Comparison of ENCODE assay signal across 20 cellular contexts in the genomic region with DNA sequence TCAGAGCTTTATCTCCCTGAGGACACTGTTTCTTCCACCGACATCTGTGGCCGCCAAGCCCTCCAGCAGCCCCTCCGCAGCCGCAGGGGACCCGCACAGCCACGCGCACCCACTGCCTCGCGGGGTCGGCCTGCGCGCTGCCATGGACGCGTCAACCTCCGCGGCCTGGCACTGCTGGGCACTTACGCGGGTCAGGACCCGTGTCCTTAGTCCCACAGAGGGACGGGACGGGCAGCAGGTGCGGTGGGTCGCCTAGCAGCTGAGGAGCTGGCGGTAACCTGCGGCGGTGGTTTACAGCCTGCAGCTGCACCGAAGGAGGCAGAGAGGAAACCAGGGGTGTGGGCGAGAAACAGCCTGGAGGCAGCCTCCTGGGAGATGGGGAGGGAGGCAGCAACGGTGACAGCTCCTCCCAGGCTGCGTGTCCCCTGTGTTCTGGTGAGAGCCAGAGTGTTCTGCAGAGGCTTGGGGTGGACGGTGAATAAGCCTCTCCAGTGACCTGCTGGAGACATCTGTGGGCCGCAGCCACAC.
DNase-seq lines count a peak whose midpoint lies in the region; ATAC-seq, FAIRE-seq and TF ChIP-seq lines count a peak whose summit lies in the region.
"Had no signal": no experiment of that assay in that cellular context is flagged by ENCODE, and none has a peak within 500 bp of the region (broad histone marks: within the 10 kb centered on the region; RNA-seq: fewer than 3 reads in every experiment).

No MANE protein-coding gene starts in this region.

- no peak for TF ChIP-seq RAD21 in H1 (IDR thresholded peaks at IDR 0.05 in 1 of 2, conservative IDR thresholded peaks at IDR 0.05 in 1 of 2; ENCODE audit: low read depth in 2 of 2, low read length in 2 of 2)

- peak overlapping the region in 1 of 10 donors; percentile 65 for H3K27ac Mint-ChIP-seq in naive thymus-derived CD8-positive, alpha-beta T cell
- no peak overlapping the region for H3K27ac Mint-ChIP-seq in HFFc6
- H3K27ac Mint-ChIP-seq: CD4-positive, alpha-beta T cell; H9 had no signal

- TF ChIP-seq EP300 in H1 (IDR thresholded peaks at IDR 0.05; ENCODE audit: borderline replicate concordance in 1 of 2, low read depth in 2 of 2, low read length in 2 of 2) = no peak

- CTCF ChIA-PET in H1 (lab: Charles Lee; ENCODE audit: partially characterized antibody) = no interaction called here

- no peak overlapping the region; the same call in 1 of the 2 replicates for H2BK15ac ChIP-seq in H1 (ENCODE audit: low read length)

- no peak overlapping the region for H4K5ac ChIP-seq in H1 (ENCODE audit: insufficient read length, low read depth, low read length)

- H3K9me3 Mint-ChIP-seq in naive thymus-derived CD8-positive, alpha-beta T cell = peaks cover 0 to 2% (median 0%) of the 10 kb centered on the region in 9 donors
- H3K9me3 Mint-ChIP-seq in HFFc6 = no peaks in the 10 kb centered on the region
- H3K9me3 Mint-ChIP-seq: CD4-positive, alpha-beta T cell; H9 had no signal

- H3K14ac ChIP-seq in H1 (ENCODE audit: insufficient read length) (no peak overlapping the region), trophoblast cell (ENCODE audit: low read length) (no peak overlapping the region)

- H3K9me3 ChIP-seq in H1 (ENCODE audit: insufficient read depth in 2 of 2, low read depth in 1 of 2, low read length in 1 of 2) (no peaks in the 10 kb centered on the region), trophoblast cell (ENCODE audit: insufficient read depth, low read depth, low read length) (peaks cover 2% of the 10 kb centered on the region)

- H3K4me1 ChIP-seq in H1 (replicated peaks in 1 of 4; ENCODE audit: control insufficient read depth in 3 of 4, insufficient read depth in 4 of 4, low read length in 3 of 4) (no peaks in the 10 kb centered on the region; a peak in 1 of 7 replicates), trophoblast cell (ENCODE audit: control insufficient read depth in 1 of 2, insufficient read depth in 2 of 2, low read length in 2 of 2) (no peaks in the 10 kb centered on the region)
- H3K4me1 ChIP-seq: BLaER1 treated with 17β-estradiol and CSF1 and Interleukin-3, amounts not matched to agents 10 nM and 100 nM had no signal

- no peaks in the 10 kb centered on the region for H3K36me3 Mint-ChIP-seq in naive thymus-derived CD8-positive, alpha-beta T cell
- H3K36me3 Mint-ChIP-seq in HFFc6 (ENCODE audit: low read depth) = no peaks in the 10 kb centered on the region

- no peak for TF ChIP-seq POLR2A in H1 (IDR thresholded peaks at IDR 0.05; ENCODE audit: control extremely low read depth in 1 of 2, low read depth in 2 of 2, low read length in 2 of 2)

- no peaks in the 10 kb centered on the region for H4K20me1 ChIP-seq in H1 (replicated peaks in 1 of 2; ENCODE audit: control insufficient read depth in 1 of 2, insufficient read depth in 2 of 2, low read length in 2 of 2)
- H4K20me1 ChIP-seq: BLaER1 treated with 17β-estradiol and CSF1 and Interleukin-3, amounts not matched to agents 10 nM and 100 nM had no signal

- H3K4ac ChIP-seq in H1 (replicated peaks; ENCODE audit: insufficient read length, low read depth, low read length) (no peak overlapping the region), trophoblast cell (ENCODE audit: low read depth, low read length) (no peak overlapping the region)

- H3K18ac ChIP-seq in H1 (ENCODE audit: extremely low read depth, low read length) (no peak overlapping the region), trophoblast cell (ENCODE audit: low read length) (no peak overlapping the region)

- H2BK12ac ChIP-seq in H1 (ENCODE audit: low read depth, low read length) (no peak overlapping the region), trophoblast cell (ENCODE audit: low read length) (no peak overlapping the region)

- no peak overlapping the region for H3K9ac ChIP-seq in H1 (replicated peaks in 1 of 4; ENCODE audit: extremely low read depth in 1 of 4, low read depth in 3 of 4, low read length in 3 of 4)
- H3K9ac ChIP-seq in trophoblast cell (ENCODE audit: low read length) = no peak overlapping the region
- H3K9ac ChIP-seq: BLaER1 treated with 17β-estradiol and CSF1 and Interleukin-3, amounts not matched to agents 10 nM and 100 nM had no signal

- TF ChIP-seq CTCF in H1 (IDR thresholded peaks at IDR 0.05; ENCODE audit: control extremely low read depth in 1 of 3, insufficient read depth in 1 of 3, low read depth in 1 of 3, low read length in 3 of 3) (no peak), HFFc6 (IDR thresholded peaks at IDR 0.05) (no peak), GM20000 (IDR thresholded peaks at IDR 0.05; ENCODE audit: extremely low read depth, missing control alignments) (no peak)

- no peak for ATAC-seq in naive thymus-derived CD8-positive, alpha-beta T cell
- ATAC-seq: HepG2 had no signal

- 91% methylated on average over 32 of the region's 32 CpGs; no CpG with 5 or more reads in 1 of the 2 experiments for WGBS in H1 (ENCODE audit: extremely low coverage in 1 of 2, insufficient coverage in 1 of 2, insufficient read length in 1 of 2, insufficient replicate concordance in 2 of 2, low coverage in 1 of 2, low lambda C conversion rate in 2 of 2, missing lambda C conversion rate in 1 of 2), 2 experiments
- no CpG with 5 or more reads among the region's 32 CpGs for WGBS in trophoblast cell (ENCODE audit: extremely low coverage, insufficient coverage, insufficient read length)

- H3K36me3 ChIP-seq in H1 (ENCODE audit: control insufficient read depth in 2 of 4, insufficient read depth in 4 of 4, low read length in 3 of 4) = no peaks in the 10 kb centered on the region
- no peaks in the 10 kb centered on the region for H3K36me3 ChIP-seq in trophoblast cell (ENCODE audit: control insufficient read depth in 1 of 2, insufficient read depth in 2 of 2, low read length in 2 of 2)
- H3K36me3 ChIP-seq: BLaER1 treated with 17β-estradiol and CSF1 and Interleukin-3, amounts not matched to agents 10 nM and 100 nM had no signal

- H3K23ac ChIP-seq in H1 (ENCODE audit: insufficient read length) = no peak overlapping the region
- no peak overlapping the region for H3K23ac ChIP-seq in trophoblast cell (ENCODE audit: low read length)

- peaks cover 0 to 3% (median 0%) of the 10 kb centered on the region in 5 donors for H3K27me3 Mint-ChIP-seq in naive thymus-derived CD8-positive, alpha-beta T cell
- peaks cover 1% of the 10 kb centered on the region for H3K27me3 Mint-ChIP-seq in HFFc6 (ENCODE audit: insufficient read depth)

- H2BK5ac ChIP-seq in H1 (ENCODE audit: low read depth, low read length) = no peak overlapping the region
- no peak overlapping the region for H2BK5ac ChIP-seq in trophoblast cell (ENCODE audit: low read depth, low read length, poor library complexity)

- DNase-seq in Daoy (ENCODE audit: low read depth) (peak; percentile 47), H1 (ENCODE audit: low read depth in 1 of 2, low spot score in 2 of 2) (no peak), trophoblast cell (no peak), HFFc6 (no peak), GM20000 (ENCODE audit: low spot score) (no peak), C1 segment of cervical spinal cord (lab: John Stamatoyannopoulos, UW) (no peak)
- peak; percentile 45 for DNase-seq in Jurkat, Clone E6-1 (ENCODE audit: low read depth, low spot score)
- no peak for DNase-seq in naive thymus-derived CD8-positive, alpha-beta T cell
- DNase-seq: ACHN; Calu3; CD4-positive, alpha-beta T cell; DMS79; EL; GDM1; H9 had no signal

- no peaks in the 10 kb centered on the region for H3K4me1 Mint-ChIP-seq in naive thymus-derived CD8-positive, alpha-beta T cell
- H3K4me1 Mint-ChIP-seq in HFFc6 (ENCODE audit: low read depth) = no peaks in the 10 kb centered on the region
- H3K4me1 Mint-ChIP-seq: H9 had no signal

- no peaks in the 10 kb centered on the region for H3K79me1 ChIP-seq in H1 (ENCODE audit: low read depth, low read length)
- H3K79me1 ChIP-seq in trophoblast cell (ENCODE audit: low read length) = no peaks in the 10 kb centered on the region

- H3K27me3 ChIP-seq in H1 (replicated peaks in 1 of 4; ENCODE audit: control insufficient read depth in 3 of 4, extremely low read depth in 1 of 4, insufficient read depth in 3 of 4, low read length in 3 of 4) (no peaks in the 10 kb centered on the region), trophoblast cell (ENCODE audit: insufficient read depth, low read length) (no peaks in the 10 kb centered on the region)
- H3K27me3 ChIP-seq: BLaER1 treated with 17β-estradiol and CSF1 and Interleukin-3, amounts not matched to agents 10 nM and 100 nM had no signal

- no peak overlapping the region for H2BK120ac ChIP-seq in H1 (replicated peaks; ENCODE audit: low read depth, low read length)
- H2BK120ac ChIP-seq in trophoblast cell (ENCODE audit: insufficient read depth, low read length, poor library complexity) = no peak overlapping the region

- H2AFZ ChIP-seq in H1 (ENCODE audit: low read length) (no peak overlapping the region; the same call in 1 of the 2 replicates), trophoblast cell (ENCODE audit: insufficient read depth, low read length, poor library complexity) (no peak overlapping the region)

- H2BK20ac ChIP-seq in H1 (ENCODE audit: low read length) = no peak overlapping the region

- H3K23me2 ChIP-seq in H1 (ENCODE audit: low read depth, low read length) = no peaks in the 10 kb centered on the region

- no peak overlapping the region for H4K91ac ChIP-seq in H1 (replicated peaks; ENCODE audit: insufficient read length, low read length)
- no peak overlapping the region for H4K91ac ChIP-seq in trophoblast cell (ENCODE audit: low read depth, low read length)

- H4K12ac ChIP-seq in trophoblast cell (ENCODE audit: low read depth, low read length) = no peak overlapping the region

- H3K27ac ChIP-seq in H1 (ENCODE audit: low read depth, low read length) (no peak overlapping the region), trophoblast cell (ENCODE audit: low read depth, low read length) (no peak overlapping the region)
- H3K27ac ChIP-seq: BLaER1 treated with 17β-estradiol and CSF1 and Interleukin-3, amounts not matched to agents 10 nM and 100 nM had no signal

- 0 out of 2 replicates have a peak overlapping the region, but pooled peaks have one; percentile 12 for H4K8ac ChIP-seq in H1 (ENCODE audit: extremely low read depth, insufficient read depth, low read length)
- H4K8ac ChIP-seq in trophoblast cell (ENCODE audit: low read depth, low read length) = no peak overlapping the region

- no peak overlapping the region for H3K4me2 ChIP-seq in H1 (ENCODE audit: insufficient read depth in 1 of 2, low read depth in 2 of 2, low read length in 2 of 2)
- H3K4me2 ChIP-seq in trophoblast cell (ENCODE audit: low read length) = no peak overlapping the region
- H3K4me2 ChIP-seq: BLaER1 treated with 17β-estradiol and CSF1 and Interleukin-3, amounts not matched to agents 10 nM and 100 nM had no signal

- H3K79me2 ChIP-seq in H1 (ENCODE audit: control insufficient read depth in 1 of 2, insufficient read depth in 2 of 2, low read length in 2 of 2) (no peaks in the 10 kb centered on the region), trophoblast cell (ENCODE audit: control insufficient read depth, insufficient read depth, low read length, poor library complexity) (no peaks in the 10 kb centered on the region)

- no peak overlapping the region for H3K4me3 Mint-ChIP-seq in naive thymus-derived CD8-positive, alpha-beta T cell
- H3K4me3 Mint-ChIP-seq in HFFc6 = no peak overlapping the region
- H3K4me3 Mint-ChIP-seq: CD4-positive, alpha-beta T cell; H9 had no signal

- no peak overlapping the region for H2AK5ac ChIP-seq in H1 (ENCODE audit: low read depth, low read length)
- H2AK5ac ChIP-seq in trophoblast cell (ENCODE audit: low read length) = no peak overlapping the region

- no peak for FAIRE-seq in H1 (lab: Jason Lieb, UNC)
- FAIRE-seq: GM12892, GM19239, HepG2, HTR-8/SVneo had no signal

- POLR2A ChIA-PET in H1 (lab: Charles Lee; ENCODE audit: partially characterized antibody) = no interaction called here
- POLR2A ChIA-PET in naive thymus-derived CD8-positive, alpha-beta T cell (lab: Charles Lee) = no interaction called here

- H3K56ac ChIP-seq in H1 (replicated peaks; ENCODE audit: insufficient read length, low read depth, low read length) = no peak overlapping the region

- peak overlapping the region; percentile 33 for H3K4me3 ChIP-seq in Jurkat, Clone E6-1 (ENCODE audit: low read length)
- H3K4me3 ChIP-seq in H1 (ENCODE audit: extremely low read depth in 1 of 4, insufficient read depth in 2 of 4, low read depth in 3 of 4, low read length in 4 of 4) = no peak overlapping the region
- peak overlapping the region; percentile 44 for H3K4me3 ChIP-seq in trophoblast cell (ENCODE audit: low read depth, low read length)
- H3K4me3 ChIP-seq: BLaER1 treated with 17β-estradiol and CSF1 and Interleukin-3, amounts not matched to agents 10 nM and 100 nM had no signal

Comparison
In these comparisons a context has a peak if more than half of its experiments do, and no peak if none do; other contexts are left out.
1. DNase-seq: peak in Daoy (single experiment) and Jurkat, Clone E6-1 (single experiment); none in H1 (0 of 2), trophoblast cell (0 of 2), naive thymus-derived CD8-positive, alpha-beta T cell (0 of 10), HFFc6 (single experiment), GM20000 (single experiment) and C1 segment of cervical spinal cord (0 of 14).
2. H3K4me3 ChIP-seq: peak in Jurkat, Clone E6-1 (single experiment) and trophoblast cell (single experiment); none in H1 (0 of 4).